ENCODE assay signal across 12 cellular contexts in the genomic region with DNA sequence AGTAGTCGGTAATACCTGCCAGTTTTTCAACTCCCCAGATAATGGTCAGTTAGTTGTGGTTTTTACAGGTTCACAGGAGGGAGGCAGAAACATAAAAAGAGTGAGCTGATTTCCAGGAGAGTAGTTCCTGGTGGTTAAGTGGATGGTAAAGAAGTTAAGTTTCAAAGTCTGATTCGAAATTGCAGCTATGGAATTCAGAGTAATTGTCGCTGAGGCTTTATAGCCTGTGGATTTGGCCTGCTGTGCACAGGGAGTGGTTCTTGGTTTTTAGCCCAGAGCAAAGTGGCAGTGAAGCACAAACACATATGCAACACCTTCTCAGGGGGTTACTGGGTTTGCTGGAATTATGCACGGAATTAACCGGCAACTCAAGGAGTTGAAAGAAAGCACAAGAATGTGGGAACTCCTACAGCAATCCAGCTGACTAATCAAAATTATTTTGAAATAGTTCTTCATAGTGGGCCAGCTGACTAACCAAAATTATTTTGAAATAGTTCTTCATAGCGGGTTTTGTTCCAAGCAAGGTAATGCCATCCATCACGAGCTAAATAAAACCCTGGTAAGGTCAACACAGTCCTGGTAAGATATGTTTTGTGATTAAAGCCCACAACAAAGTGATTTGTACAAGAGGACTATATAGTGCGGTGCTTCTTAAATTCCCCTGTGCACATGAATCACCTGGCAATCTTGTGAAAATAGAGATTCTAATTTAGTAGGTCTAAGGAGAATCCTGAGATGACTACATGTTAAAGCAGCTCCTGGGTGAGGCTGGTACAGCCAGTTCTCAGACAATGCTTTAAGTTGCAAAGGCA.
DNase-seq lines count a peak whose midpoint lies in the region; ATAC-seq and TF ChIP-seq lines count a peak whose summit lies in the region.
"Had no signal": no experiment of that assay in that cellular context is flagged by ENCODE, and none has a peak within 500 bp of the region (broad histone marks: within the 10 kb centered on the region; RNA-seq: fewer than 3 reads in every experiment).

No MANE protein-coding gene starts in this region.

- H3K27me3 ChIP-seq in RWPE2 (ENCODE audit: insufficient read depth, poor library complexity, severe bottlenecking) (no peaks in the 10 kb centered on the region), foreskin keratinocyte (no peaks in the 10 kb centered on the region), prostate gland (replicated peaks; ENCODE audit: insufficient read depth) (no peaks in the 10 kb centered on the region)

- no peaks in the 10 kb centered on the region for H3K9me3 ChIP-seq in RWPE2 (ENCODE audit: severe bottlenecking)
- no peaks in the 10 kb centered on the region for H3K9me3 ChIP-seq in prostate gland
- H3K9me3 ChIP-seq: Caco-2 had no signal

- H3K36me3 Mint-ChIP-seq in activated T-cell treated with anti-CD3 and anti-CD28 coated beads, Interleukin-2, amount 50 U/mL, for 24 hours (ENCODE audit: low read depth): no peaks in the 10 kb centered on the region

- H3K36me3 ChIP-seq in RWPE2 (ENCODE audit: low read depth): no peaks in the 10 kb centered on the region
- no peaks in the 10 kb centered on the region for H3K36me3 ChIP-seq in prostate gland

- ATAC-seq in RWPE2 (ENCODE audit: low read depth) (peak; percentile 89), foreskin keratinocyte (peak; percentile 79), HG03521 (IDR thresholded peaks at IDR 0.05; ENCODE audit: unreplicated experiment) (no peak)
- ATAC-seq: Panc1 had no signal

- DNase-seq in GM03348 (ENCODE audit: low spot score) (peak; percentile 62), RWPE2 (ENCODE audit: low spot score) (peak; percentile 61), foreskin keratinocyte (peak; percentile 62 to 83), prostate gland (ENCODE audit: low spot score) (peak; percentile 27), pons (ENCODE audit: low spot score) (no peak), C1 segment of cervical spinal cord (lab: John Stamatoyannopoulos, UW) (no peak)
- DNase-seq in activated T-cell treated with anti-CD3 and anti-CD28 coated beads, Interleukin-2, amount 50 U/mL, for 24 hours: no peak
- DNase-seq: activated CD4-positive, alpha-beta T cell treated with anti-CD3 and anti-CD28 coated beads, Interleukin-2, amount 10 ng/mL, durations not matched to agents 24 days and 14 days; amygdala had no signal

- TF ChIP-seq POLR2A in prostate gland (IDR thresholded peaks at IDR 0.05): no peak

- H3K27ac Mint-ChIP-seq in activated T-cell treated with anti-CD3 and anti-CD28 coated beads, Interleukin-2, amount 50 U/mL, for 24 hours: no peak overlapping the region
- H3K27ac Mint-ChIP-seq: activated CD4-positive, alpha-beta T cell treated with anti-CD3 and anti-CD28 coated beads, Interleukin-2, amount 10 ng/mL, durations not matched to agents 24 days and 14 days had no signal

- H3K9me3 Mint-ChIP-seq in activated T-cell treated with anti-CD3 and anti-CD28 coated beads, Interleukin-2, amount 50 U/mL, for 24 hours: no peaks in the 10 kb centered on the region
- H3K9me3 Mint-ChIP-seq: activated CD4-positive, alpha-beta T cell treated with anti-CD3 and anti-CD28 coated beads, Interleukin-2, amount 10 ng/mL, durations not matched to agents 24 days and 14 days had no signal

- TF ChIP-seq CTCF in RWPE2 (IDR thresholded peaks at IDR 0.05; ENCODE audit: poor library complexity, severe bottlenecking): no peak
- no peak for TF ChIP-seq CTCF in foreskin keratinocyte (conservative IDR thresholded peaks at IDR 0.05)
- TF ChIP-seq CTCF in prostate gland (IDR thresholded peaks at IDR 0.05): no peak

- no peak overlapping the region for H3K4me3 Mint-ChIP-seq in activated T-cell treated with anti-CD3 and anti-CD28 coated beads, Interleukin-2, amount 50 U/mL, for 24 hours
- H3K4me3 Mint-ChIP-seq: activated CD4-positive, alpha-beta T cell treated with anti-CD3 and anti-CD28 coated beads, Interleukin-2, amount 10 ng/mL, durations not matched to agents 24 days and 14 days had no signal

- no peak overlapping the region for H3K4me3 ChIP-seq in RWPE2 (ENCODE audit: severe bottlenecking)
- no peak overlapping the region for H3K4me3 ChIP-seq in prostate gland

- H3K4me1 Mint-ChIP-seq in activated T-cell treated with anti-CD3 and anti-CD28 coated beads, Interleukin-2, amount 50 U/mL, for 24 hours (ENCODE audit: low read depth): no peaks in the 10 kb centered on the region

- peaks cover 6% of the 10 kb centered on the region for H3K27me3 Mint-ChIP-seq in activated T-cell treated with anti-CD3 and anti-CD28 coated beads, Interleukin-2, amount 50 U/mL, for 24 hours

- H3K4me1 ChIP-seq in RWPE2 (ENCODE audit: insufficient read depth, poor library complexity, severe bottlenecking) (peaks cover 15% of the 10 kb centered on the region), foreskin keratinocyte (no peaks in the 10 kb centered on the region), prostate gland (replicated peaks) (no peaks in the 10 kb centered on the region)
- H3K4me1 ChIP-seq: Caco-2 had no signal

- WGBS in prostate gland: 21% methylated on average over 8 of the region's 8 CpGs

- H3K27ac ChIP-seq in RWPE2 (ENCODE audit: poor library complexity, severe bottlenecking): peak overlapping the region; percentile 72
- no peak overlapping the region for H3K27ac ChIP-seq in foreskin keratinocyte
- H3K27ac ChIP-seq in prostate gland: no peak overlapping the region

- intact Hi-C loops in prostate gland (cut with DNase I): no loop called here

Comparison
In these comparisons a context has a peak if more than half of its experiments do, and no peak if none do; other contexts are left out.
1. DNase-seq: peak in GM03348 (single experiment), RWPE2 (single experiment), foreskin keratinocyte (2 of 2) and prostate gland (single experiment); none in pons (single experiment), activated T-cell treated with anti-CD3 and anti-CD28 coated beads, Interleukin-2, amount 50 U/mL, for 24 hours (single experiment) and C1 segment of cervical spinal cord (0 of 14).